9 cellular contexts compared by ENCODE assay signal in genomic region chr14:75063013-75063412, GRCh38. TPM values are rescaled to one million over a fixed set of nuclear protein-coding genes. Genes with fewer than 3 reads are reported as not detected.
A peak's percentile ranks its signal among the peaks of the same experiment; 100 is the strongest.
DNase-seq lines count a peak whose midpoint lies in the region; FAIRE-seq and TF ChIP-seq lines count a peak whose summit lies in the region.
"Had no signal": no experiment of that assay in that cellular context is flagged by ENCODE, and none has a peak within 500 bp of the region (broad histone marks: within the 10 kb centered on the region; RNA-seq: fewer than 3 reads in every experiment).

No MANE protein-coding gene starts in this region.

- POLR2A ChIA-PET in AG04450 (lab: Yijun Ruan, JAX): interaction anchor here (0.6 to 1.3 kb wide), 2 partner anchors 27 to 98 kb away, joined by 3 to 5 read pairs; no protein-coding TSS in a partner anchor

- no peak for FAIRE-seq in bronchial epithelial cell (lab: Jason Lieb, UNC)
- FAIRE-seq: TTC549 had no signal

- H3K9me3 ChIP-seq in AG04450 (ENCODE audit: control insufficient read depth, insufficient read depth, low read length) (no peaks in the 10 kb centered on the region), muscle layer of colon (ENCODE audit: low read length) (no peaks in the 10 kb centered on the region)

- H4K20me1 ChIP-seq in KMS-11 (ENCODE audit: insufficient read depth): no peaks in the 10 kb centered on the region

- peaks cover 8% of the 10 kb centered on the region; the same call in 1 of the 2 replicates for H3K79me2 ChIP-seq in KMS-11 (ENCODE audit: insufficient read depth, low read depth)

- peak overlapping the region; percentile 63 for H3K4me2 ChIP-seq in KMS-11

- H3K27me3 ChIP-seq in AG04450 (ENCODE audit: control insufficient read depth, insufficient read depth, low read length) (no peaks in the 10 kb centered on the region), KMS-11 (ENCODE audit: insufficient read depth, low read depth) (no peaks in the 10 kb centered on the region), bronchial epithelial cell (ENCODE audit: control insufficient read depth, insufficient read depth, low read length) (no peaks in the 10 kb centered on the region), muscle layer of colon (ENCODE audit: control insufficient read depth in 1 of 2, insufficient read depth in 2 of 2, low read length in 2 of 2) (no peaks in the 10 kb centered on the region)

- peak overlapping the region; percentile 58 for H2AFZ ChIP-seq in KMS-11 (ENCODE audit: low read depth)

- CTCF ChIA-PET in AG04450 (lab: Charles Lee): interaction anchor here (1.0 to 1.8 kb wide), 6 partner anchors 13 to 202 kb away, joined by 3 to 6 read pairs (median 4); no protein-coding TSS in a partner anchor

- H3K36me3 ChIP-seq in KMS-11 (ENCODE audit: insufficient read depth): no peaks in the 10 kb centered on the region
- H3K36me3 ChIP-seq in bronchial epithelial cell (ENCODE audit: control insufficient read depth, insufficient read depth, low read length): no peaks in the 10 kb centered on the region
- no peaks in the 10 kb centered on the region for H3K36me3 ChIP-seq in muscle layer of colon (ENCODE audit: insufficient read depth, low read length)

- H3K4me3 ChIP-seq in AG04450 (ENCODE audit: low read depth, low read length) (peak overlapping the region; percentile 96), KMS-11 (IDR thresholded peaks at IDR 0.05; ENCODE audit: insufficient read depth, low read depth, low read length) (no peak overlapping the region), bronchial epithelial cell (ENCODE audit: low read depth, low read length) (peak overlapping the region; percentile 76), muscle layer of colon (ENCODE audit: low read depth in 1 of 2, low read length in 2 of 2) (peak overlapping the region in 1 of 2 donors; percentile 78)

- TF ChIP-seq CTCF in AG04450 (IDR thresholded peaks at IDR 0.05; ENCODE audit: low read depth, low read length): no peak
- no peak for TF ChIP-seq CTCF in KMS-11 (conservative IDR thresholded peaks at IDR 0.05; ENCODE audit: low read depth, low read length)
- no peak for TF ChIP-seq CTCF in bronchial epithelial cell (IDR thresholded peaks at IDR 0.05; ENCODE audit: insufficient read depth, low read length, severe bottlenecking)

- DNase-seq in AG04450 (ENCODE audit: low read depth, low spot score): no peak
- DNase-seq in bronchial epithelial cell (ENCODE audit: low read depth): no peak
- DNase-seq in NCI-H446 treated with DMSO at 0.1 percent for 48 hours (lab: John Stamatoyannopoulos, UW): no peak
- no peak for DNase-seq in NCI-H526 treated with DMSO at 0.1 percent for 48 hours (lab: John Stamatoyannopoulos, UW)
- no peak for DNase-seq in SIG-M5 treated with dmso at 0.1 percent for 504 hours (lab: John Stamatoyannopoulos, UW; ENCODE audit: unreplicated experiment)
- no peak for DNase-seq in CD1c-positive myeloid dendritic cell (ENCODE audit: extremely low spot score)

- H3K9ac ChIP-seq in KMS-11 (peak overlapping the region; percentile 39; the same call in 1 of the 2 replicates), muscle layer of colon (ENCODE audit: low read length) (peak overlapping the region; percentile 44)

- H3K4me1 ChIP-seq in KMS-11 (ENCODE audit: low read depth, poor library complexity, severe bottlenecking) (peaks cover 5% of the 10 kb centered on the region), muscle layer of colon (ENCODE audit: insufficient read depth, low read length) (peaks cover 17% of the 10 kb centered on the region)

- H3K27ac ChIP-seq in AG04450 (ENCODE audit: low read depth, low read length) (peak overlapping the region; percentile 31), KMS-11 (no peak overlapping the region), muscle layer of colon (ENCODE audit: low read depth, low read length) (peak overlapping the region; percentile 87)

RNA-seq across cellular contexts. Expression of gene ACYP1, which starts 0.8 kb away (rescaled TPM):
- polyA plus RNA-seq in AG04450 (2011; rRNA removed): 14.3 and 18.4 TPM in 2 replicates
- polyA minus RNA-seq in AG04450 (2011; rRNA and poly(A)+ RNA removed): 3.3 and 3.4 TPM in 2 replicates
- 4.5 and 9.9 TPM in 2 replicates for total RNA-seq in bronchial epithelial cell

RNA-seq across cellular contexts. Expression of gene ZC2HC1C, which starts 6.4 kb away (rescaled TPM):
- 0.45 and 0.73 TPM in 2 replicates for polyA plus RNA-seq in AG04450 (2011; rRNA removed)
- polyA minus RNA-seq in AG04450 (2011; rRNA and poly(A)+ RNA removed): 0.92 and 1.00 TPM in 2 replicates
- 0.53 and 0.90 TPM in 2 replicates for total RNA-seq in bronchial epithelial cell

RNA-seq across cellular contexts. Expression of gene MLH3, which starts 11.7 kb away (rescaled TPM):
- 14.0 and 16.2 TPM in 2 replicates for polyA plus RNA-seq in AG04450 (2011; rRNA removed)
- 19.2 and 29.7 TPM in 2 replicates for polyA minus RNA-seq in AG04450 (2011; rRNA and poly(A)+ RNA removed)
- 18.3 and 24.0 TPM in 2 replicates for total RNA-seq in bronchial epithelial cell
